14 cellular contexts compared by ENCODE assay signal in genomic region chr7:47485640-47486435, GRCh38.
DNase-seq lines count a peak whose midpoint lies in the region; ATAC-seq, FAIRE-seq and TF ChIP-seq lines count a peak whose summit lies in the region.
"Had no signal": no experiment of that assay in that cellular context is flagged by ENCODE, and none has a peak within 500 bp of the region (broad histone marks: within the 10 kb centered on the region; RNA-seq: fewer than 3 reads in every experiment).

No MANE protein-coding gene starts in this region.

- WGBS in pancreas, 2 donors = 44 to 46% methylated on average over 9 of the region's 9 CpGs

- intact Hi-C loops in pancreas (cut with DNase I) = no loop called here

- peak; percentile 43 for DNase-seq in COR-L47 (lab: John Stamatoyannopoulos, UW)
- DNase-seq in NCI-H2171 (lab: John Stamatoyannopoulos, UW) = peak; percentile 44
- DNase-seq in glomerular visceral epithelial cell (ENCODE audit: extremely low spot score) = peak; percentile 25
- peak in 5 of 6 donors; percentile 88 to 96 (median 90) for DNase-seq in pancreas
- no peak for DNase-seq in NCI-H226
- DNase-seq in activated effector memory CD4-positive, alpha-beta T cell treated with Interleukin-2 at 50 U/mL for 16 hours = no peak
- DNase-seq: CD8-positive, alpha-beta memory T cell; NCI-H1436; stimulated activated CD4-positive, alpha-beta T cell treated with anti-CD3 and anti-CD28 coated beads, Interleukin-12 subunit alpha, Interleukin-12 subunit beta, amount 100 ng/mL, for 4 hours; stimulated activated naive CD4-positive, alpha-beta T cell had no signal

- no peak for FAIRE-seq in pancreas (lab: Jason Lieb, UNC)

- H3K4me3 ChIP-seq in pancreas = no peak overlapping the region
- H3K4me3 ChIP-seq: esophagus muscularis mucosa, SK-N-MC had no signal

- no peak for TF ChIP-seq CTCF in pancreas (IDR thresholded peaks at IDR 0.05)

- peaks cover 43 to 68% (median 49%) of the 10 kb centered on the region in 3 donors for H3K4me1 ChIP-seq in pancreas

- no peaks in the 10 kb centered on the region for H3K36me3 ChIP-seq in pancreas
- H3K36me3 ChIP-seq: esophagus muscularis mucosa had no signal

- H3K27ac ChIP-seq in pancreas = peak overlapping the region; percentile 82 to 85 (median 84)
- H3K27ac ChIP-seq: SK-N-MC had no signal

- ATAC-seq in pancreas (peak; percentile 83 to 93 (median 88)), GM18861 (IDR thresholded peaks at IDR 0.05; ENCODE audit: unreplicated experiment) (no peak), GM18520 (IDR thresholded peaks at IDR 0.05; ENCODE audit: unreplicated experiment) (no peak)

- H3K9me3 ChIP-seq in pancreas = no peaks in the 10 kb centered on the region
- H3K9me3 ChIP-seq: esophagus muscularis mucosa had no signal

- H3K27me3 ChIP-seq in pancreas = no peaks in the 10 kb centered on the region
- H3K27me3 ChIP-seq: esophagus muscularis mucosa had no signal

Comparison
In these comparisons a context has a peak if more than half of its experiments do, and no peak if none do; other contexts are left out.
1. DNase-seq: peak in COR-L47 (single experiment), NCI-H2171 (single experiment), glomerular visceral epithelial cell (single experiment) and pancreas (5 of 6); none in NCI-H226 (single experiment) and activated effector memory CD4-positive, alpha-beta T cell treated with Interleukin-2 at 50 U/mL for 16 hours (single experiment).
2. ATAC-seq: peak in pancreas (4 of 4); none in GM18861 (single experiment) and GM18520 (single experiment).